1 cellular context compared by ENCODE assay signal in the genomic region with DNA sequence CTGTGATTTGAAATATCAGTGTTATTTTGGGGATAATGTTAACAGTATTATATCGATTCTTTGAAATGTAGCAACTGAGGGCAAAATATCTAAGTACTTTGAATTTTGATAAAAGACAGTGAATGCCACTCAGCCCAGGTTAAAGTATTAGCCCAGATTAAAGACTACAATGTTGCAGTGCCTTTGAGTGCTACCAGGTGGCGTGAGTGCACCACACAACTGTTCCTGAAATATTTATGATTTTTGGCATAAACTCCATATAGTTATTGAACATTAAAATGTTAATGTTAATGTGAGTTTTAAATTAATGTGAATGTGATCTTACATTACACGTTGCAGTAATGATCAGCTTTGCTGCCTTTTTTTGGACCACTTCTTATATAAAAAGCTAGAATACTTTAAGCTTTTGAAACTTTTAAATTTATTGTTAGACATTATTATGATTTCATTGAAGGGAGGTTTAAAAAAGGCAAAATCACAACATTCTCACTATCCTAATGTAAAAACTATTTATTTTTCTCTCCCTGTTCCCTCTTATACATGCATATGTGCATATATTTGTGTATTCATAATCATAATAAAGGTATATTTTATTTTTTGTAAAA.
TF ChIP-seq lines count a peak whose summit lies in the region.

No MANE protein-coding gene starts in this region.

TF ChIP-seq in neural cell, 6 proteins besides CTCF, POLR2A, EP300 and RAD21:
- TF ChIP-seq, protein P1, sequence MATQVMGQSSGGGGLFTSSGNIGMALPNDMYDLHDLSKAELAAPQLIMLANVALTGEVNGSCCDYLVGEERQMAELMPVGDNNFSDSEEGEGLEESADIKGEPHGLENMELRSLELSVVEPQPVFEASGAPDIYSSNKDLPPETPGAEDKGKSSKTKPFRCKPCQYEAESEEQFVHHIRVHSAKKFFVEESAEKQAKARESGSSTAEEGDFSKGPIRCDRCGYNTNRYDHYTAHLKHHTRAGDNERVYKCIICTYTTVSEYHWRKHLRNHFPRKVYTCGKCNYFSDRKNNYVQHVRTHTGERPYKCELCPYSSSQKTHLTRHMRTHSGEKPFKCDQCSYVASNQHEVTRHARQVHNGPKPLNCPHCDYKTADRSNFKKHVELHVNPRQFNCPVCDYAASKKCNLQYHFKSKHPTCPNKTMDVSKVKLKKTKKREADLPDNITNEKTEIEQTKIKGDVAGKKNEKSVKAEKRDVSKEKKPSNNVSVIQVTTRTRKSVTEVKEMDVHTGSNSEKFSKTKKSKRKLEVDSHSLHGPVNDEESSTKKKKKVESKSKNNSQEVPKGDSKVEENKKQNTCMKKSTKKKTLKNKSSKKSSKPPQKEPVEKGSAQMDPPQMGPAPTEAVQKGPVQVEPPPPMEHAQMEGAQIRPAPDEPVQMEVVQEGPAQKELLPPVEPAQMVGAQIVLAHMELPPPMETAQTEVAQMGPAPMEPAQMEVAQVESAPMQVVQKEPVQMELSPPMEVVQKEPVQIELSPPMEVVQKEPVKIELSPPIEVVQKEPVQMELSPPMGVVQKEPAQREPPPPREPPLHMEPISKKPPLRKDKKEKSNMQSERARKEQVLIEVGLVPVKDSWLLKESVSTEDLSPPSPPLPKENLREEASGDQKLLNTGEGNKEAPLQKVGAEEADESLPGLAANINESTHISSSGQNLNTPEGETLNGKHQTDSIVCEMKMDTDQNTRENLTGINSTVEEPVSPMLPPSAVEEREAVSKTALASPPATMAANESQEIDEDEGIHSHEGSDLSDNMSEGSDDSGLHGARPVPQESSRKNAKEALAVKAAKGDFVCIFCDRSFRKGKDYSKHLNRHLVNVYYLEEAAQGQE (IDR thresholded peaks at IDR 0.05; ENCODE audit: borderline replicate concordance): no peak
- TF ChIP-seq SMC3 (conservative IDR thresholded peaks at IDR 0.05; ENCODE audit: poor library complexity): peak; percentile 89
- no peak for TF ChIP-seq TAF1 (IDR thresholded peaks at IDR 0.05; ENCODE audit: low read depth)
- TF ChIP-seq MXI1 (conservative IDR thresholded peaks at IDR 0.05; ENCODE audit: poor library complexity, severe bottlenecking): no peak
